ENCODE assay signal across 1 cellular context in the genomic region with DNA sequence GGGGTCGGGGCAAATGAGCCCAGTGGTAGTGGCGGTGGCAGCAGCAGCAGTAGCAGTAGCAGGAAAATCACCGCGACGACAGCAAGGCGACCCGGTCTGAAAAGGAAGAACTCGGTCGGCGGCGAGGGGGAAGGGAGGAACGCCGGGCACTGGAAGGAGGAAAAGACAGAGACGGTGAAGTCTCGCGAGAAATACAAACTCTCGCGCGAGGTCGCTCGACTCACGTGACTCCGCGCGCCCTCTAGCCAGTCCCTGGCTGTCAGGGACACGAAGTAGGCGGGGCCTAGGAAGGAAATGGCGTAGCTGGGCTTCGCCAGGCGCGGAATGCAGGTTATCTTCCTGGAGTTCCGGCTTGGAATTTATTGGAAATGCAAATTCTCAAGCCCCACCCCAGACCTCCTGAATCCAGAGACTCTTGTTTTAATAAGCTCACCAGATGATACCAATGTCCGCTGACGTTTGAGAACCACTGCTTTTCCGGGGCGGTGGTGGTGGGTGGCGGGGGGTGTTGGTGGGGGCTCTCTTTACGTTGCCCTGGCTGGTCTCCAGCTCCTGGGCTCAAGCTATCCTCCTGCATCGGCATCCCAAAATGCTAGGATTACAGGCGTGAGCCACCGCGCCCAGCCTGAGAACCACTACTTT.
TF ChIP-seq lines count a peak whose summit lies in the region.

A gene (minus strand): TSS at position 141 of the 642 bp plus-strand sequence. CDS start 1,333 bp downstream, outside the sequence.

TF ChIP-seq in HEK293, 187 proteins besides CTCF, POLR2A, EP300 and RAD21 (continued from another document):
- TF ChIP-seq, protein P1, sequence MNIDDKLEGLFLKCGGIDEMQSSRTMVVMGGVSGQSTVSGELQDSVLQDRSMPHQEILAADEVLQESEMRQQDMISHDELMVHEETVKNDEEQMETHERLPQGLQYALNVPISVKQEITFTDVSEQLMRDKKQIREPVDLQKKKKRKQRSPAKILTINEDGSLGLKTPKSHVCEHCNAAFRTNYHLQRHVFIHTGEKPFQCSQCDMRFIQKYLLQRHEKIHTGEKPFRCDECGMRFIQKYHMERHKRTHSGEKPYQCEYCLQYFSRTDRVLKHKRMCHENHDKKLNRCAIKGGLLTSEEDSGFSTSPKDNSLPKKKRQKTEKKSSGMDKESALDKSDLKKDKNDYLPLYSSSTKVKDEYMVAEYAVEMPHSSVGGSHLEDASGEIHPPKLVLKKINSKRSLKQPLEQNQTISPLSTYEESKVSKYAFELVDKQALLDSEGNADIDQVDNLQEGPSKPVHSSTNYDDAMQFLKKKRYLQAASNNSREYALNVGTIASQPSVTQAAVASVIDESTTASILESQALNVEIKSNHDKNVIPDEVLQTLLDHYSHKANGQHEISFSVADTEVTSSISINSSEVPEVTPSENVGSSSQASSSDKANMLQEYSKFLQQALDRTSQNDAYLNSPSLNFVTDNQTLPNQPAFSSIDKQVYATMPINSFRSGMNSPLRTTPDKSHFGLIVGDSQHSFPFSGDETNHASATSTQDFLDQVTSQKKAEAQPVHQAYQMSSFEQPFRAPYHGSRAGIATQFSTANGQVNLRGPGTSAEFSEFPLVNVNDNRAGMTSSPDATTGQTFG (tag by site-specific recombination; IDR thresholded peaks at IDR 0.05; ENCODE audit: borderline replicate concordance): no peak
- TF ChIP-seq ZNF785 (tag by site-specific recombination; IDR thresholded peaks at IDR 0.05) (no peak), ZNF560 (tag by site-specific recombination; IDR thresholded peaks at IDR 0.05; ENCODE audit: borderline replicate concordance) (no peak), WT1 (tag by site-specific recombination; IDR thresholded peaks at IDR 0.05) (no peak), ZNF10 (tag by site-specific recombination; IDR thresholded peaks at IDR 0.05) (no peak)
- TF ChIP-seq, protein P2, sequence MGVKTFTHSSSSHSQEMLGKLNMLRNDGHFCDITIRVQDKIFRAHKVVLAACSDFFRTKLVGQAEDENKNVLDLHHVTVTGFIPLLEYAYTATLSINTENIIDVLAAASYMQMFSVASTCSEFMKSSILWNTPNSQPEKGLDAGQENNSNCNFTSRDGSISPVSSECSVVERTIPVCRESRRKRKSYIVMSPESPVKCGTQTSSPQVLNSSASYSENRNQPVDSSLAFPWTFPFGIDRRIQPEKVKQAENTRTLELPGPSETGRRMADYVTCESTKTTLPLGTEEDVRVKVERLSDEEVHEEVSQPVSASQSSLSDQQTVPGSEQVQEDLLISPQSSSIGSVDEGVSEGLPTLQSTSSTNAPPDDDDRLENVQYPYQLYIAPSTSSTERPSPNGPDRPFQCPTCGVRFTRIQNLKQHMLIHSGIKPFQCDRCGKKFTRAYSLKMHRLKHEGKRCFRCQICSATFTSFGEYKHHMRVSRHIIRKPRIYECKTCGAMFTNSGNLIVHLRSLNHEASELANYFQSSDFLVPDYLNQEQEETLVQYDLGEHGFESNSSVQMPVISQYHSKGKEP (tag by site-specific recombination; IDR thresholded peaks at IDR 0.05): no peak
TF ChIP-seq in HEK293: peak in this region for 32.
